Comparison of ENCODE assay signal across 1 cellular context in the genomic region with DNA sequence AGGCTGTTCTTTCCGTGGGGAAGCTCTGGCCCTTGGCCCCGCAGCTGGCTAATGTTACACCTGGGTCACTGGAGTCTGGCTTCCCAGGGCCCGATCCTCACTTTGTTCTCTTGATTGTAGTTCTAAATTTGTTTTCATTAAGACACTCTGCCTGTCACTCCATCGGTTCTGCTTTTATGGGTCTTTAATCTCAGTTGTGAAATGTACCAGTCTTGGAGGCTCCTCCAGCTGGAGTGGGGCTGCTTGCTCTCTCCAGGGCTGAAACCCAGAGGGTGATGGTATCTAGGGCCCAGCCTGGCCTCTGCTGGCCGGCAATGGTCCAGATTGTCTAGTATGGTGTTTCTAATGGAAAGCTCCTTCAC.
TF ChIP-seq lines count a peak whose summit lies in the region.

No MANE protein-coding gene starts in this region.

TF ChIP-seq in HepG2, 621 proteins besides CTCF, POLR2A, EP300 and RAD21 (continued from another document):
- TF ChIP-seq, protein P1, sequence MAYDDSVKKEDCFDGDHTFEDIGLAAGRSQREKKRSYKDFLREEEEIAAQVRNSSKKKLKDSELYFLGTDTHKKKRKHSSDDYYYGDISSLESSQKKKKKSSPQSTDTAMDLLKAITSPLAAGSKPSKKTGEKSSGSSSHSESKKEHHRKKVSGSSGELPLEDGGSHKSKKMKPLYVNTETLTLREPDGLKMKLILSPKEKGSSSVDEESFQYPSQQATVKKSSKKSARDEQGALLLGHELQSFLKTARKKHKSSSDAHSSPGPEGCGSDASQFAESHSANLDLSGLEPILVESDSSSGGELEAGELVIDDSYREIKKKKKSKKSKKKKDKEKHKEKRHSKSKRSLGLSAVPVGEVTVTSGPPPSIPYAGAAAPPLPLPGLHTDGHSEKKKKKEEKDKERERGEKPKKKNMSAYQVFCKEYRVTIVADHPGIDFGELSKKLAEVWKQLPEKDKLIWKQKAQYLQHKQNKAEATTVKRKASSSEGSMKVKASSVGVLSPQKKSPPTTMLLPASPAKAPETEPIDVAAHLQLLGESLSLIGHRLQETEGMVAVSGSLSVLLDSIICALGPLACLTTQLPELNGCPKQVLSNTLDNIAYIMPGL (CRISPR knock-in tag; IDR thresholded peaks at IDR 0.05; ENCODE audit: borderline replicate concordance in 1 of 2, low read depth in 1 of 2): no peak
